In the genomic region with DNA sequence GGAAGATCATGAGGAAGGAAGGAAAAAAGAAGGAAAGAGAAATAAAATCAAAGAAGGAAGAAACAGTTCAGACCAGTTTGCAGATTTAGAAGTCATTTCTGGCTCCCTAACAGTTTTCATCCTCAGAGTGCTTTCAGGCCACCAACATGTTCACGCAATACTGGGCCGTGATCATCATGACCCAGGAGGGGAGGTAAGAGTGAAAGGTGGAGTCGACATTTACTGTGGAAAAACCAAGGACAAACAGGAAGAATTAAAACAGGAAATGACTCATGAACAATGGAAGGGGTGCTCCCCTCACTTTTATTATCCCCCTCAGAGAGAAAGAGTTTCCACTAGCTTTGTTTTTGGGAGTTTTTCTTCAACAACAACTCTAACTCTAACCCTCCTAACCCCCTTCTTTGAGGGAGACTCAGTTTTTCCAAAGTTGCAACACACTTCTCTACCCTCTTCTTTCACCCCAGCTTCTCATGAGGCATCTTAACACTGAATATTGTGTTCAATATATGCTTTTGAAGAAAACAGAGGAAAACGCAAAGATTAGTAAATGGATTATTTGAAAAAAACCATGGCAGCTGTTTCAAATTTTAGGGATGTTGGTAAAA, we compare ENCODE assay signal across 14 cellular contexts.
A peak's percentile ranks its signal among the peaks of the same experiment; 100 is the strongest.
DNase-seq lines count a peak whose midpoint lies in the region; ATAC-seq and TF ChIP-seq lines count a peak whose summit lies in the region.
"Had no signal": no experiment of that assay in that cellular context is flagged by ENCODE, and none has a peak within 500 bp of the region (broad histone marks: within the 10 kb centered on the region; RNA-seq: fewer than 3 reads in every experiment).

No MANE protein-coding gene starts in this region.

- peaks cover 16% of the 10 kb centered on the region for H3K4me1 ChIP-seq in DND-41 (ENCODE audit: insufficient read depth, low read length)
- H3K4me1 ChIP-seq in mesodermal cell (ENCODE audit: control insufficient read depth, insufficient read depth, low read length, poor library complexity, severe bottlenecking), result peaks cover 4% of the 10 kb centered on the region
- no peaks in the 10 kb centered on the region for H3K4me1 ChIP-seq in sigmoid colon
- H3K4me1 ChIP-seq: testis had no signal

- no peak overlapping the region for H3K9ac ChIP-seq in DND-41 (ENCODE audit: low read depth, low read length)

- H3K9me3 ChIP-seq in DND-41 (ENCODE audit: insufficient read depth, low read length, severe bottlenecking), result no peaks in the 10 kb centered on the region
- no peaks in the 10 kb centered on the region for H3K9me3 ChIP-seq in mesodermal cell (ENCODE audit: control insufficient read depth, low read length)
- H3K9me3 ChIP-seq in sigmoid colon, result no peaks in the 10 kb centered on the region
- H3K9me3 ChIP-seq: left lung, testis had no signal

- TF ChIP-seq EP300 in sigmoid colon (IDR thresholded peaks at IDR 0.05), result no peak

- H3K79me2 ChIP-seq in DND-41 (ENCODE audit: insufficient read depth, low read length), result no peaks in the 10 kb centered on the region

- H3K4me3 ChIP-seq in DND-41 (ENCODE audit: low read depth in 1 of 2, low read length in 2 of 2), result no peak overlapping the region
- H3K4me3 ChIP-seq in mesodermal cell (ENCODE audit: extremely low read depth, insufficient read depth, low read length, poor library complexity, severe bottlenecking), result no peak overlapping the region
- no peak overlapping the region for H3K4me3 ChIP-seq in sigmoid colon
- H3K4me3 ChIP-seq: left lung, testis had no signal

- peak overlapping the region; percentile 12 to 83 (median 35) for H3K27ac Mint-ChIP-seq in IgD-negative memory B cell
- H3K27ac Mint-ChIP-seq in activated T-cell treated with anti-CD3 and anti-CD28 coated beads, Interleukin-2, amount 50 U/mL, for 72 hours, result peak overlapping the region; percentile 92

- DNase-seq in DND-41, result no peak
- DNase-seq in activated T-cell treated with anti-CD3 and anti-CD28 coated beads, Interleukin-2, amount 50 U/mL, for 72 hours, result peak in 1 of 2 donors; percentile 37
- DNase-seq in NK-92 treated with Interleukin-12 subunit alpha and Interleukin-12 subunit beta, amount 100 ng/mL, for 24 hours (lab: John Stamatoyannopoulos, UW), result no peak
- DNase-seq in cardiac septum (ENCODE audit: low spot score), result no peak
- no peak for DNase-seq in left colon
- DNase-seq in sigmoid colon, result no peak
- DNase-seq: effector CD8-positive, alpha-beta T cell; glutamatergic neuron; left lung; NCI-H2227 treated with DMSO at 0.1 percent for 48 hours; testis; WERI-Rb-1 had no signal

- H3K4me1 Mint-ChIP-seq in IgD-negative memory B cell, result peaks cover 29 to 48% (median 44%) of the 10 kb centered on the region in 3 donors
- H3K4me1 Mint-ChIP-seq in activated T-cell treated with anti-CD3 and anti-CD28 coated beads, Interleukin-2, amount 50 U/mL, for 72 hours (ENCODE audit: low read depth), result peaks cover 92% of the 10 kb centered on the region

- H3K36me3 Mint-ChIP-seq in IgD-negative memory B cell, result peaks cover 2% of the 10 kb centered on the region
- H3K36me3 Mint-ChIP-seq in activated T-cell treated with anti-CD3 and anti-CD28 coated beads, Interleukin-2, amount 50 U/mL, for 72 hours (ENCODE audit: insufficient read depth in 2 of 2), result peaks cover 0 to 1% of the 10 kb centered on the region in 2 donors

- H3K27me3 Mint-ChIP-seq in IgD-negative memory B cell, result peaks cover 1% of the 10 kb centered on the region
- H3K27me3 Mint-ChIP-seq in activated T-cell treated with anti-CD3 and anti-CD28 coated beads, Interleukin-2, amount 50 U/mL, for 72 hours (ENCODE audit: low read depth), result no peaks in the 10 kb centered on the region

- peak overlapping the region; percentile 65 for H3K27ac ChIP-seq in DND-41 (ENCODE audit: low read length)
- H3K27ac ChIP-seq in mesodermal cell (ENCODE audit: low read depth, low read length, severe bottlenecking), result peak overlapping the region; percentile 7
- H3K27ac ChIP-seq in sigmoid colon, result no peak overlapping the region
- H3K27ac ChIP-seq: left lung, testis, WERI-Rb-1 had no signal

- no peaks in the 10 kb centered on the region for H4K20me1 ChIP-seq in DND-41 (ENCODE audit: insufficient read depth, low read length)

- TF ChIP-seq POLR2A in sigmoid colon (IDR thresholded peaks at IDR 0.05), result no peak

- TF ChIP-seq CTCF in DND-41 (IDR thresholded peaks at IDR 0.05; ENCODE audit: borderline replicate concordance, extremely low read depth, low read length, poor library complexity, severe bottlenecking), result no peak
- TF ChIP-seq CTCF in sigmoid colon (IDR thresholded peaks at IDR 0.05), result no peak

- H3K36me3 ChIP-seq in DND-41 (ENCODE audit: insufficient read depth, low read length) (no peaks in the 10 kb centered on the region), mesodermal cell (ENCODE audit: control insufficient read depth, insufficient read depth, low read length) (no peaks in the 10 kb centered on the region), sigmoid colon (no peaks in the 10 kb centered on the region)
- H3K36me3 ChIP-seq: left lung, WERI-Rb-1 had no signal

- H3K9me3 Mint-ChIP-seq in IgD-negative memory B cell, result peaks cover 0 to 8% (median 6%) of the 10 kb centered on the region in 3 donors
- H3K9me3 Mint-ChIP-seq in activated T-cell treated with anti-CD3 and anti-CD28 coated beads, Interleukin-2, amount 50 U/mL, for 72 hours, result peaks cover 0 to 3% of the 10 kb centered on the region in 2 donors

- 90% methylated on average over 1 to 2 of the region's 4 CpGs for WGBS in mesodermal cell (ENCODE audit: insufficient coverage in 2 of 2), 2 experiments
- 61 to 65% methylated on average over 4 of the region's 4 CpGs for whole genome bisulfite sequencing in sigmoid colon, 2 donors

- no peaks in the 10 kb centered on the region for H3K27me3 ChIP-seq in DND-41 (ENCODE audit: insufficient read depth, low read length, poor library complexity)
- H3K27me3 ChIP-seq in sigmoid colon, result no peaks in the 10 kb centered on the region
- H3K27me3 ChIP-seq: left lung, testis had no signal

- intact Hi-C loops in cardiac septum (cut with DNase I) (no loop called here), left colon (cut with DNase I, micrococcal nuclease) (no loop called here), sigmoid colon (cut with DNase I) (no loop called here)

- ATAC-seq in DND-41 (ENCODE audit: insufficient read depth, low read depth) (no peak), left colon (no peak)
- ATAC-seq in activated T-cell treated with anti-CD3 and anti-CD28 coated beads, Interleukin-2, amount 50 U/mL, for 72 hours (replicated peaks in 1 of 2), result peak; percentile 60 to 69
- ATAC-seq: left lung had no signal

- peak overlapping the region; percentile 1 to 82 (median 51) for H3K4me3 Mint-ChIP-seq in IgD-negative memory B cell
- peak overlapping the region; percentile 60 to 85 for H3K4me3 Mint-ChIP-seq in activated T-cell treated with anti-CD3 and anti-CD28 coated beads, Interleukin-2, amount 50 U/mL, for 72 hours

- H3K4me2 ChIP-seq in DND-41 (ENCODE audit: insufficient read depth, low read length), result no peak overlapping the region

- H2AFZ ChIP-seq in DND-41 (ENCODE audit: low read depth, low read length), result peak overlapping the region; percentile 74

Comparison
In these comparisons a context has a peak if more than half of its experiments do, and no peak if none do; other contexts are left out.
1. ATAC-seq: peak in activated T-cell treated with anti-CD3 and anti-CD28 coated beads, Interleukin-2, amount 50 U/mL, for 72 hours (2 of 2); none in DND-41 (single experiment) and left colon (single experiment).
2. H3K27ac ChIP-seq: peak in DND-41 (single experiment) and mesodermal cell (single experiment); none in sigmoid colon (0 of 4).